In the genomic region with DNA sequence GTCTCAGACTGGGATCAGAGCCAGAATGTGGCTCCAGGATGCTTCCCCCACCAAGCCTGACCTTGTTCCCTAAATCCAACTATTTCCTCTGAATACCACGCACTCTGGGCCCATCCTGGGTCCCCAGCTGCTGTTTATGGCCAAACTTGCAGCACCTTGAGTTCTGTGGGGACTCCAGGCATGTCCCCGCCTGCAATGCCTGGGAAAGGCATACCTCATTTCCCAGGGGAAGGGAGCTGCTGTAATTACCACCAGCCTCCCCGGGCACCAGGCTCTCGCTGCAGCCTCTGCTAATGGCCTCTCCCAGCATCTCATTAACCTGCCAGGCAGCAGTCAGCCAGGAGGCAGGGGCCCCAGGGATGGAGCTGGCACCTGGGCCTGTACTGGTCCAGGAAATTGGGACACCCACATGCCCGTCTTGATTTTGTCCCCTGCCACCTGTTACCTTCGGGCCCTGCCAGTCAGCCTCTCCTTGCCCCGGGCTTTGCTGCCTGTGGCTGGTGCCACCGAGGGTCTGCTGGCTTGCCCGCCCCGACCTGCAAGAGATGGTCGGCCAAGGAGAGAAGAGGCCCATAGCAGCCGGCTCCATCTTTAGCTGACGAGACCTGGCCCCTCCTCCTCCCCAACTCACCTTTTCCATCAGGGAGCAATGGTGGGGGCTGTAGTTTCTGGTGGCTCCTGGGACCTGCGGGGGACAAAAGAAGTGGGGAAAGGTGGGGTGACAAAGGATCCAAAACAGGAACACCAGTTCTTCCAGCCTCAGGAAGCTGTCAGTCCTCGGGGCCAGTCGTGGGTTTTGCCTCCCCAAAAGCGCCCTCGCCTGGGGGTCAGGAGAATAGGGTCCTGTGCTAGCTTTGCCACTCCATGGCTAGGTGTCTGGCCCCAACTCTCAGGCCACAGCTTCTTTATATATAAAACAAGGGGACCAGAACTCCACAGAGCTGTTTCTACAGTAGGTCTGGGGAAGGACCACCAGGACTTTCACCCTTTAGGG, we compare ENCODE assay signal across 1 cellular context.
TF ChIP-seq lines count a peak whose summit lies in the region.

No MANE protein-coding gene starts in this region.

TF ChIP-seq in WTC11, 78 proteins besides CTCF, POLR2A, EP300 and RAD21 (continued from another document):
- TF ChIP-seq, protein P1, sequence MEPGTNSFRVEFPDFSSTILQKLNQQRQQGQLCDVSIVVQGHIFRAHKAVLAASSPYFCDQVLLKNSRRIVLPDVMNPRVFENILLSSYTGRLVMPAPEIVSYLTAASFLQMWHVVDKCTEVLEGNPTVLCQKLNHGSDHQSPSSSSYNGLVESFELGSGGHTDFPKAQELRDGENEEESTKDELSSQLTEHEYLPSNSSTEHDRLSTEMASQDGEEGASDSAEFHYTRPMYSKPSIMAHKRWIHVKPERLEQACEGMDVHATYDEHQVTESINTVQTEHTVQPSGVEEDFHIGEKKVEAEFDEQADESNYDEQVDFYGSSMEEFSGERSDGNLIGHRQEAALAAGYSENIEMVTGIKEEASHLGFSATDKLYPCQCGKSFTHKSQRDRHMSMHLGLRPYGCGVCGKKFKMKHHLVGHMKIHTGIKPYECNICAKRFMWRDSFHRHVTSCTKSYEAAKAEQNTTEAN (CRISPR knock-in tag; IDR thresholded peaks at IDR 0.05), result no peak
- TF ChIP-seq CREB1 (CRISPR knock-in tag; IDR thresholded peaks at IDR 0.05) (no peak), ZNF396 (CRISPR knock-in tag; IDR thresholded peaks at IDR 0.05; ENCODE audit: borderline replicate concordance) (no peak), ETV6 (CRISPR knock-in tag; IDR thresholded peaks at IDR 0.05) (no peak), TEAD1 (CRISPR knock-in tag; IDR thresholded peaks at IDR 0.05) (no peak)
